ENCODE assay signal across 8 cellular contexts in genomic region chr18:57587262-57587661, GRCh38. TPM values are rescaled to one million over a fixed set of nuclear protein-coding genes. Genes with fewer than 3 reads are reported as not detected.
DNase-seq lines count a peak whose midpoint lies in the region; ATAC-seq, FAIRE-seq and TF ChIP-seq lines count a peak whose summit lies in the region.

No MANE protein-coding gene starts in this region.

- H3K9me3 Mint-ChIP-seq in HFFc6: no peaks in the 10 kb centered on the region
- H3K9me3 Mint-ChIP-seq in astrocyte (ENCODE audit: unreplicated experiment): no peaks in the 10 kb centered on the region
- no peaks in the 10 kb centered on the region for H3K9me3 Mint-ChIP-seq in nephron

- POLR2A ChIA-PET in A673 (lab: Charles Lee; ENCODE audit: low non-redundant PET): no interaction called here

- H3K36me3 Mint-ChIP-seq in HFFc6 (ENCODE audit: low read depth) (peaks cover 4% of the 10 kb centered on the region; the same call in 1 of the 2 replicates), astrocyte (ENCODE audit: low read depth, unreplicated experiment) (peaks cover 4% of the 10 kb centered on the region), nephron (ENCODE audit: low read depth) (peaks cover 8% of the 10 kb centered on the region)

- H3K36me3 ChIP-seq in A673 (ENCODE audit: insufficient read depth, low read length, poor library complexity, severe bottlenecking) (no peaks in the 10 kb centered on the region), astrocyte (ENCODE audit: insufficient read depth, low read length) (no peaks in the 10 kb centered on the region)

- TF ChIP-seq CTCF in A673 (conservative IDR thresholded peaks at IDR 0.05; ENCODE audit: low read depth, low read length) (no peak), HFFc6 (IDR thresholded peaks at IDR 0.05) (no peak), astrocyte (IDR thresholded peaks at IDR 0.05; ENCODE audit: insufficient read depth, low read depth, low read length) (no peak), nephron (IDR thresholded peaks at IDR 0.05; ENCODE audit: unreplicated experiment in 3 of 3) (no peak)

- no peak for ATAC-seq in HG03439 (IDR thresholded peaks at IDR 0.05; ENCODE audit: unreplicated experiment)

- peak overlapping the region; percentile 83 for H3K27ac Mint-ChIP-seq in HFFc6
- H3K27ac Mint-ChIP-seq in astrocyte (ENCODE audit: unreplicated experiment): peak overlapping the region; percentile 44
- peak overlapping the region; percentile 34 to 94 (median 86) for H3K27ac Mint-ChIP-seq in nephron

- BruUV-seq in A673 (replicated peaks; lab: Mats Ljungman, UMichigan): no TSS peak

- no peak overlapping the region for H2AFZ ChIP-seq in astrocyte (ENCODE audit: low read depth, low read length)

- FAIRE-seq in astrocyte (lab: Jason Lieb, UNC): no peak

- no peaks in the 10 kb centered on the region for H4K20me1 ChIP-seq in astrocyte (ENCODE audit: insufficient read depth, low read length)

- H3K4me2 ChIP-seq in astrocyte (ENCODE audit: low read length): peak overlapping the region; percentile 87

- H3K9me3 ChIP-seq in A673 (ENCODE audit: low read depth, low read length, poor library complexity, severe bottlenecking) (no peaks in the 10 kb centered on the region), astrocyte (ENCODE audit: insufficient read depth, low read depth, low read length) (no peaks in the 10 kb centered on the region)

- H3K27me3 ChIP-seq in A673 (replicated peaks; ENCODE audit: insufficient read depth, low read depth, low read length, poor library complexity) (no peaks in the 10 kb centered on the region), astrocyte (ENCODE audit: insufficient read depth, low read length) (no peaks in the 10 kb centered on the region)

- no peaks in the 10 kb centered on the region for H3K79me2 ChIP-seq in astrocyte (ENCODE audit: insufficient read depth, low read length)

- CTCF ChIA-PET in A673 (lab: Charles Lee): no interaction called here

- H3K4me1 Mint-ChIP-seq in HFFc6 (ENCODE audit: low read depth): peaks cover 20% of the 10 kb centered on the region
- peaks cover 6% of the 10 kb centered on the region for H3K4me1 Mint-ChIP-seq in astrocyte (ENCODE audit: low read depth, unreplicated experiment)
- H3K4me1 Mint-ChIP-seq in nephron: peaks cover 20% of the 10 kb centered on the region

- H3K4me3 Mint-ChIP-seq in HFFc6 (no peak overlapping the region; the same call in 1 of the 2 replicates), astrocyte (ENCODE audit: unreplicated experiment) (peak overlapping the region; percentile 86), nephron (peak overlapping the region; percentile 84 to 96 (median 86))

- H3K4me3 ChIP-seq in A673 (ENCODE audit: low read depth, low read length, poor library complexity, severe bottlenecking): no peak overlapping the region
- peak overlapping the region; percentile 75 for H3K4me3 ChIP-seq in astrocyte (ENCODE audit: insufficient read depth, low read depth, low read length)

- H3K4me1 ChIP-seq in A673 (ENCODE audit: insufficient read depth, low read length, poor library complexity, severe bottlenecking): peaks cover 14% of the 10 kb centered on the region
- H3K4me1 ChIP-seq in astrocyte (ENCODE audit: insufficient read depth, low read length): peaks cover 9% of the 10 kb centered on the region

- no peak for DNase-seq in A673 (ENCODE audit: low spot score)
- no peak for DNase-seq in HFFc6
- no peak for DNase-seq in astrocyte (ENCODE audit: low read depth)
- DNase-seq in NCI-H128 (lab: John Stamatoyannopoulos, UW; ENCODE audit: unreplicated experiment): no peak
- no peak for DNase-seq in NCI-H146 treated with DMSO at 0.1 percent for 48 hours (lab: John Stamatoyannopoulos, UW; ENCODE audit: unreplicated experiment)
- DNase-seq in MV-4-11 (lab: John Stamatoyannopoulos, UW): no peak

- H3K27me3 Mint-ChIP-seq in HFFc6 (ENCODE audit: insufficient read depth): 0 out of 2 replicates have a peak, but pooled peaks cover 1% of the 10 kb centered on the region
- H3K27me3 Mint-ChIP-seq in astrocyte (ENCODE audit: low read depth, unreplicated experiment): no peaks in the 10 kb centered on the region
- no peaks in the 10 kb centered on the region for H3K27me3 Mint-ChIP-seq in nephron (ENCODE audit: low read depth)

- intact Hi-C loops in A673 (cut with micrococcal nuclease; ENCODE audit: unreplicated experiment): no loop called here

- H3K27ac ChIP-seq in A673 (ENCODE audit: low read depth, low read length, poor library complexity, severe bottlenecking) (peak overlapping the region; percentile 85), astrocyte (ENCODE audit: low read depth, low read length) (no peak overlapping the region)

- H3K9ac ChIP-seq in astrocyte (ENCODE audit: low read length): no peak overlapping the region

RNA-seq across cellular contexts. Expression of gene FECH, which starts 0.8 kb away (rescaled TPM):
- total RNA-seq in A673 (2021) (65.4 and 73.7 TPM in 2 replicates), astrocyte (25.1 and 31.7 TPM in 2 replicates)
- 10 to 100 TPM; 28.7 to 38.3 (median 33.9) TPM for total RNA-seq in HFFc6 (2021; fragmentation: NEBNext Ultra II Directional; extraction: Animal tissue kit (Norgen Biotek cat#: 25700))

RNA-seq across cellular contexts. Expression of gene NARS1, which starts 34.4 kb away (rescaled TPM):
- total RNA-seq in A673 (2021): 249 and 261 TPM in 2 replicates
- total RNA-seq in HFFc6 (2021; fragmentation: NEBNext Ultra II Directional; extraction: Animal tissue kit (Norgen Biotek cat#: 25700)): 100 to 1,000 TPM; 102 to 134 (median 111) TPM
- 223 and 224 TPM in 2 replicates for total RNA-seq in astrocyte
